In genomic region chr5:124871299-124871698, GRCh38 we compare ENCODE assay signal across 18 cellular contexts.
DNase-seq lines count a peak whose midpoint lies in the region; ATAC-seq and TF ChIP-seq lines count a peak whose summit lies in the region.
"Had no signal": no experiment of that assay in that cellular context is flagged by ENCODE, and none has a peak within 500 bp of the region (broad histone marks: within the 10 kb centered on the region; RNA-seq: fewer than 3 reads in every experiment).

No MANE protein-coding gene starts in this region.

- no peaks in the 10 kb centered on the region for H3K27me3 Mint-ChIP-seq in activated CD4-positive, alpha-beta T cell treated with anti-CD3 and anti-CD28 coated beads, Interleukin-2, amount 10 ng/mL, durations not matched to agents 24 days and 14 days

- intact Hi-C loops in adrenal gland (cut with DNase I) = no loop called here
- intact Hi-C loops in activated CD4-positive, alpha-beta T cell treated with anti-CD3 and anti-CD28 coated beads, Interleukin-2, amount 10 ng/mL, durations not matched to agents 24 days and 14 days (cut with micrococcal nuclease) = no loop called here

- H3K4me1 Mint-ChIP-seq in activated CD4-positive, alpha-beta T cell treated with anti-CD3 and anti-CD28 coated beads, Interleukin-2, amount 10 ng/mL, durations not matched to agents 24 days and 14 days = peaks cover 2% of the 10 kb centered on the region

- H3K27me3 ChIP-seq in BE2C = no peaks in the 10 kb centered on the region
- H3K27me3 ChIP-seq in adrenal gland = no peaks in the 10 kb centered on the region
- H3K27me3 ChIP-seq: tibial artery had no signal

- H3K27ac Mint-ChIP-seq in activated CD4-positive, alpha-beta T cell treated with anti-CD3 and anti-CD28 coated beads, Interleukin-2, amount 10 ng/mL, durations not matched to agents 24 days and 14 days = no peak overlapping the region
- H3K27ac Mint-ChIP-seq: CD14-positive monocyte, nephron progenitor cell had no signal

- H3K4me3 Mint-ChIP-seq in activated CD4-positive, alpha-beta T cell treated with anti-CD3 and anti-CD28 coated beads, Interleukin-2, amount 10 ng/mL, durations not matched to agents 24 days and 14 days = no peak overlapping the region
- H3K4me3 Mint-ChIP-seq: CD14-positive monocyte, nephron progenitor cell had no signal

- H3K9me3 ChIP-seq in BE2C (no peaks in the 10 kb centered on the region), adrenal gland (replicated peaks in 1 of 3) (no peaks in the 10 kb centered on the region)
- H3K9me3 ChIP-seq: lower lobe of right lung, tibial artery had no signal

- ATAC-seq in left lobe of liver = no peak
- ATAC-seq: esophagus mucosa, lower lobe of right lung, PC-3 had no signal

- no peak overlapping the region for H3K4me3 ChIP-seq in BE2C (ENCODE audit: low read depth, low read length)
- no peak overlapping the region for H3K4me3 ChIP-seq in adrenal gland
- no peak overlapping the region for H3K4me3 ChIP-seq in foreskin fibroblast (ENCODE audit: low read depth in 1 of 2, low read length in 2 of 2)
- H3K4me3 ChIP-seq: lower lobe of right lung, tibial artery had no signal

- H3K36me3 ChIP-seq in BE2C (no peaks in the 10 kb centered on the region), adrenal gland (replicated peaks in 1 of 2) (no peaks in the 10 kb centered on the region)
- H3K36me3 ChIP-seq: lower lobe of right lung, tibial artery had no signal

- TF ChIP-seq POLR2A in adrenal gland (IDR thresholded peaks at IDR 0.05) = no peak

- no peaks in the 10 kb centered on the region for H3K9me3 Mint-ChIP-seq in activated CD4-positive, alpha-beta T cell treated with anti-CD3 and anti-CD28 coated beads, Interleukin-2, amount 10 ng/mL, durations not matched to agents 24 days and 14 days
- H3K9me3 Mint-ChIP-seq: CD14-positive monocyte had no signal

- no peaks in the 10 kb centered on the region for H3K36me3 Mint-ChIP-seq in activated CD4-positive, alpha-beta T cell treated with anti-CD3 and anti-CD28 coated beads, Interleukin-2, amount 10 ng/mL, durations not matched to agents 24 days and 14 days (ENCODE audit: low read depth)
- H3K36me3 Mint-ChIP-seq: CD14-positive monocyte had no signal

- peak; percentile 36 for DNase-seq in BE2C
- DNase-seq in M059J (ENCODE audit: low read depth) = peak; percentile 65
- DNase-seq in adrenal gland = peak in 4 of 7 donors; percentile 25 to 35 (median 26)
- DNase-seq in foreskin fibroblast = peak; percentile 34 to 64
- no peak for DNase-seq in H4 (ENCODE audit: low spot score)
- DNase-seq in epidermal melanocyte (ENCODE audit: insufficient read length, low spot score) = no peak
- DNase-seq in activated CD4-positive, alpha-beta T cell treated with anti-CD3 and anti-CD28 coated beads, Interleukin-2, amount 10 ng/mL, durations not matched to agents 24 days and 14 days = no peak
- DNase-seq in left lobe of liver (ENCODE audit: low spot score) = no peak
- DNase-seq: activated naive CD4-positive, alpha-beta T cell; lower lobe of right lung; nephron progenitor cell; PC-3; retina; stimulated activated CD8-positive, alpha-beta memory T cell treated with anti-CD3 and anti-CD28 coated beads, Interleukin-4, amount 100 ng/mL, for 48 hours; SW 1271; tibial artery had no signal

- 87 to 95% (median 93%) methylated on average over 2 of the region's 2 CpGs for WGBS in adrenal gland, 4 donors

- no peak overlapping the region for H3K27ac ChIP-seq in adrenal gland
- H3K27ac ChIP-seq: lower lobe of right lung, tibial artery had no signal

- no peak for TF ChIP-seq CTCF in BE2C (IDR thresholded peaks at IDR 0.05; ENCODE audit: low read depth, low read length)
- no peak for TF ChIP-seq CTCF in adrenal gland (IDR thresholded peaks at IDR 0.05)
- no peak for TF ChIP-seq CTCF in foreskin fibroblast (IDR thresholded peaks at IDR 0.05; ENCODE audit: low read depth, low read length)

- H3K4me1 ChIP-seq in BE2C (peaks cover 26% of the 10 kb centered on the region), adrenal gland (replicated peaks in 1 of 2) (peaks cover 24 to 55% of the 10 kb centered on the region in 2 donors)

Comparison
In these comparisons a context has a peak if more than half of its experiments do, and no peak if none do; other contexts are left out.
1. DNase-seq: peak in BE2C (single experiment), M059J (single experiment), adrenal gland (4 of 7) and foreskin fibroblast (2 of 2); none in H4 (single experiment), epidermal melanocyte (single experiment), activated CD4-positive, alpha-beta T cell treated with anti-CD3 and anti-CD28 coated beads, Interleukin-2, amount 10 ng/mL, durations not matched to agents 24 days and 14 days (single experiment) and left lobe of liver (single experiment).